20 cellular contexts compared by ENCODE assay signal in the genomic region with DNA sequence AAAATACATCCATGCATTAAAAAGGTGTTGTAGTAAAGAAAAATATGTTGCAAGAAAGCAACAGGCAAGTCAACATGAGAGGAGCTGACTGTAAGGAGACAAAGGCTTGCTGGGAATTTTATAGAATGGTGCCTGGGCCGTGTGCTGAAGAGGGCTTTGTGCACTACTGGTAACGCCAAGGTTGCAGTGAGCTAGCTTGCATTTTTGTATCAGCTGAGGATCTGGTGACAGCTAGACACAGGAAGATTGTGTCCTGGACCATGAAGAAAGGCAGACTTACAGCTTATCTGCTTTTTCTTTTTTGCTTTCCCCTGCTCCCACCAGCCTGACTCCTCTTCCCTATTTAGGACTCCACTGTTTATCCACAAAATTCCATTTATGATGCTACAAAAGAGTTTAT.
"Had no signal": no experiment of that assay in that cellular context is flagged by ENCODE, and none has a peak within 500 bp of the region (broad histone marks: within the 10 kb centered on the region; RNA-seq: fewer than 3 reads in every experiment).

No MANE protein-coding gene starts in this region.

- H3K4me1 Mint-ChIP-seq: mesothelial cell of epicardium, naive B cell had no signal

- H3K27ac Mint-ChIP-seq: mesothelial cell of epicardium, naive B cell had no signal

- H3K36me3 Mint-ChIP-seq: mesothelial cell of epicardium, naive B cell had no signal

- H3K4me3 Mint-ChIP-seq: mesothelial cell of epicardium, naive B cell had no signal

- H3K36me3 ChIP-seq: esophagus muscularis mucosa, gastrocnemius medialis, heart right ventricle, left lung, lower lobe of right lung had no signal

- H3K27ac ChIP-seq: coronary artery, dorsolateral prefrontal cortex, foreskin keratinocyte, gastrocnemius medialis, heart right ventricle, left lung, lower lobe of right lung had no signal

- H3K4me3 ChIP-seq: coronary artery, dorsolateral prefrontal cortex, esophagus muscularis mucosa, gastrocnemius medialis, heart right ventricle, left lung, lower lobe of right lung, mucosa of descending colon had no signal

- H3K4me1 ChIP-seq: foreskin keratinocyte, gastrocnemius medialis, heart right ventricle, left lung, lower lobe of right lung had no signal

- DNase-seq: dermis blood vessel endothelial cell; dorsolateral prefrontal cortex; effector CD4-positive, alpha-beta T cell; effector memory CD4-positive, alpha-beta T cell; foreskin keratinocyte; gastrocnemius medialis; glutamatergic neuron; head of caudate nucleus; heart right ventricle; hippocampal formation; left cardiac atrium; left lung; left ventricle myocardium superior; lower lobe of right lung; mesenchymal stem cell; mucosa of descending colon; naive B cell had no signal

- ATAC-seq: foreskin keratinocyte, gastrocnemius medialis, heart right ventricle, left cardiac atrium, left lung, left ventricle myocardium superior, lower lobe of right lung, mucosa of descending colon had no signal

- H3K27me3 ChIP-seq: esophagus muscularis mucosa, foreskin keratinocyte, gastrocnemius medialis had no signal

- H3K9me3 ChIP-seq: esophagus muscularis mucosa, gastrocnemius medialis, lower lobe of right lung, mucosa of descending colon had no signal
